Comparison of ENCODE assay signal across 8 cellular contexts in the genomic region with DNA sequence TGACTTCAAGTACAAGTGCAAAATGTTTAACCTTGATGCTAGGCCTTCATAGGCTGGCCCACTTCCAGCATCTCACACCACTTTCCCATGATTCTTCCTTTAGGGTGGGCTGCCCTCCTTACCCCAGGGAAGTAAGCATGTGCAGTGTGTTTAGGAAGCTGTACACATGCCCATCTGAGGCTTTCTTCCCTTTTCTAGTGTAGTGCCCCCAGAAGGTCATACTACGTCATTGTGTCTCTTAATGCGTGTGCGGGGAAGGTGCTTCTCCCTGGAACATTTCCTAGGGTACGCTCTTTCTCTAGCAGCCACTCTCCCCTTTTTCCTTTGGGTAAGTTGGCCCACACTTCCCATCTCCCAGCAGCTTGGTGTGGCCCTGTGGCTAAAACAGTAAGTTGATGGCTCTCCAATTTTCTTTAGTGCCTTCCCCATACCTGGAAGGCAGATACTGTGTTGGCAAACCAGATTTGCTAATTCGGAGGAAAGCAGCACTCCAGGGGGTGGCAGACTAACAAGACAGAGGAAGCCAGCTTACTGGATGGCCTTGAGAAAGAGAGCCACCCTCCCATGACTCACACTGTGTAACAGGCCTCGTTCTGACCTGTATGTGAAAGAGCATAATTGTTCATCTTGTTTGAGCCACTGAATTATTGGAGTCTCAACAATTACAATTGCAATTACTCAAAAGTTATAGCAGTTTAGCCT. TPM values are rescaled to one million over a fixed set of nuclear protein-coding genes. Genes with fewer than 3 reads are reported as not detected.
A peak's percentile ranks its signal among the peaks of the same experiment; 100 is the strongest.
DNase-seq lines count a peak whose midpoint lies in the region; ATAC-seq and TF ChIP-seq lines count a peak whose summit lies in the region.

No MANE protein-coding gene starts in this region.

- no peaks in the 10 kb centered on the region for H3K4me1 ChIP-seq in tibial nerve

- no peaks in the 10 kb centered on the region for H3K9me3 Mint-ChIP-seq in activated T-cell treated with anti-CD3 and anti-CD28 coated beads, Interleukin-2, amount 50 U/mL, for 72 hours

- no peaks in the 10 kb centered on the region for H3K36me3 Mint-ChIP-seq in activated T-cell treated with anti-CD3 and anti-CD28 coated beads, Interleukin-2, amount 50 U/mL, for 72 hours (ENCODE audit: insufficient read depth in 2 of 2)

- peak in 1 of 2 donors; percentile 51 for TF ChIP-seq EP300 in tibial nerve (IDR thresholded peaks at IDR 0.05)

- peaks cover 14% of the 10 kb centered on the region for H3K27me3 Mint-ChIP-seq in activated T-cell treated with anti-CD3 and anti-CD28 coated beads, Interleukin-2, amount 50 U/mL, for 72 hours (ENCODE audit: low read depth)

- no peaks in the 10 kb centered on the region for H3K27me3 ChIP-seq in tibial nerve

- no peak for TF ChIP-seq POLR2A in tibial nerve (IDR thresholded peaks at IDR 0.05)

- peak overlapping the region; percentile 85 for H3K27ac Mint-ChIP-seq in activated T-cell treated with anti-CD3 and anti-CD28 coated beads, Interleukin-2, amount 50 U/mL, for 72 hours

- no peak for TF ChIP-seq CTCF in tibial nerve (IDR thresholded peaks at IDR 0.05)

- ATAC-seq in activated T-cell treated with anti-CD3 and anti-CD28 coated beads, Interleukin-2, amount 50 U/mL, for 72 hours (replicated peaks in 1 of 2) = peak; percentile 79 to 93
- no peak for ATAC-seq in HG02623 (IDR thresholded peaks at IDR 0.05; ENCODE audit: unreplicated experiment)

- no peaks in the 10 kb centered on the region for H3K9me3 ChIP-seq in tibial nerve

- WGBS in tibial nerve, 2 donors = 65 to 67% methylated on average over 6 of the region's 6 CpGs

- H3K27ac ChIP-seq in tibial nerve = peak overlapping the region in 3 of 4 donors; percentile 67 to 92 (median 81)

- H3K4me1 Mint-ChIP-seq in activated T-cell treated with anti-CD3 and anti-CD28 coated beads, Interleukin-2, amount 50 U/mL, for 72 hours (ENCODE audit: low read depth) = peaks cover 15% of the 10 kb centered on the region

- peak overlapping the region in 1 of 2 donors; percentile 71 for H3K4me3 Mint-ChIP-seq in activated T-cell treated with anti-CD3 and anti-CD28 coated beads, Interleukin-2, amount 50 U/mL, for 72 hours

- H3K4me3 ChIP-seq in tibial nerve = no peak overlapping the region

- H3K36me3 ChIP-seq in tibial nerve = no peaks in the 10 kb centered on the region

- DNase-seq in activated T-cell treated with anti-CD3 and anti-CD28 coated beads, Interleukin-2, amount 50 U/mL, for 72 hours = peak; percentile 16 to 36
- no peak for DNase-seq in activated T-cell treated with anti-CD3 and anti-CD28 coated beads, Interleukin-2, amount 50 U/mL, for 1 hour
- DNase-seq in SIG-M5 treated with dmso at 0.1 percent for 504 hours (lab: John Stamatoyannopoulos, UW; ENCODE audit: unreplicated experiment) (peak; percentile 96), glomerular visceral epithelial cell (ENCODE audit: extremely low spot score) (peak; percentile 61), tibial nerve (ENCODE audit: low spot score in 2 of 2) (no peak), T-helper 9 cell (no peak), mesenteric fat pad (ENCODE audit: low spot score) (no peak)

RNA-seq across cellular contexts. Expression of a gene that starts 1.1 kb away (rescaled TPM):
- not detected for total RNA-seq in activated T-cell treated with anti-CD3 and anti-CD28 coated beads, Interleukin-2, amount 50 U/mL, for 72 hours
- not detected for total RNA-seq in tibial nerve
- total RNA-seq in mesenteric fat pad = not detected

RNA-seq across cellular contexts. Expression of a gene that starts 6.7 kb away (rescaled TPM):
- total RNA-seq in activated T-cell treated with anti-CD3 and anti-CD28 coated beads, Interleukin-2, amount 50 U/mL, for 72 hours = 10 to 100 TPM; 34.0 to 39.7 TPM
- 10 to 100 TPM; 18.0 to 28.2 (median 21.8) TPM for total RNA-seq in tibial nerve
- 40.2 TPM for total RNA-seq in mesenteric fat pad

RNA-seq across cellular contexts. Expression of a gene that starts 32.8 kb away (rescaled TPM):
- 10 to 100 TPM; 30.1 to 42.9 TPM for total RNA-seq in activated T-cell treated with anti-CD3 and anti-CD28 coated beads, Interleukin-2, amount 50 U/mL, for 72 hours
- 10 to 100 TPM; 21.6 to 36.0 (median 25.7) TPM for total RNA-seq in tibial nerve
- total RNA-seq in mesenteric fat pad = 56.2 TPM

RNA-seq across cellular contexts. Expression of a gene that starts 41.8 kb away (rescaled TPM):
- 10 to 100 TPM; 52.6 to 67.7 TPM for total RNA-seq in activated T-cell treated with anti-CD3 and anti-CD28 coated beads, Interleukin-2, amount 50 U/mL, for 72 hours
- total RNA-seq in tibial nerve = 10 to 100 TPM; 25.3 to 37.9 (median 29.0) TPM
- 45.6 TPM for total RNA-seq in mesenteric fat pad

RNA-seq across cellular contexts. Expression of a gene that starts 41.9 kb away (rescaled TPM):
- total RNA-seq in activated T-cell treated with anti-CD3 and anti-CD28 coated beads, Interleukin-2, amount 50 U/mL, for 72 hours = 10 to 100 TPM; 30.6 to 33.4 TPM
- 10 to 100 TPM; 14.7 to 23.4 (median 19.1) TPM for total RNA-seq in tibial nerve
- 14.6 TPM for total RNA-seq in mesenteric fat pad

Comparison
In these comparisons a context has a peak if more than half of its experiments do, and no peak if none do; other contexts are left out.
1. DNase-seq: peak in activated T-cell treated with anti-CD3 and anti-CD28 coated beads, Interleukin-2, amount 50 U/mL, for 72 hours (2 of 2), SIG-M5 treated with dmso at 0.1 percent for 504 hours (single experiment) and glomerular visceral epithelial cell (single experiment); none in activated T-cell treated with anti-CD3 and anti-CD28 coated beads, Interleukin-2, amount 50 U/mL, for 1 hour (single experiment), tibial nerve (0 of 2), T-helper 9 cell (single experiment) and mesenteric fat pad (single experiment).